2 cellular contexts compared by ENCODE assay signal in the genomic region with DNA sequence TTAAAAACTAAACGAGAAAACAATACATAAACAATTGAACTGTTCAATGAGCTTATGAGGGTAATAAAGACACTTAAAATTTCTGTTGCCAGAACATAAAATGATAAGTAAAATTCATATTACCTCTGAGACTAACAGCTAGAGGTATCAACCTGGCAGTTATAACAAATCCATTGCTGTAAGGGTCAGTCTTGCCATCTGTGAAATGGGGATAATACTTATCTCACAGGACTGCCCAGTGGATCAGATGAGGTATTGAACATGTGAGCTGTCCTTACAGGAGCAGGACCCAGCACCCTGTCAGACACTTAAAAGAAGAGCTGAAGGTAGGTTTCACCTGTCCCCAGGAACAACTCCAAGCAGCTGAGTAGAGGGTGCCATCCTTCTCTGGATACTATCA.
TF ChIP-seq lines count a peak whose summit lies in the region.

No MANE protein-coding gene starts in this region.

TF ChIP-seq in HepG2, 621 proteins besides CTCF, POLR2A, EP300 and RAD21:
- TF ChIP-seq, protein P1, sequence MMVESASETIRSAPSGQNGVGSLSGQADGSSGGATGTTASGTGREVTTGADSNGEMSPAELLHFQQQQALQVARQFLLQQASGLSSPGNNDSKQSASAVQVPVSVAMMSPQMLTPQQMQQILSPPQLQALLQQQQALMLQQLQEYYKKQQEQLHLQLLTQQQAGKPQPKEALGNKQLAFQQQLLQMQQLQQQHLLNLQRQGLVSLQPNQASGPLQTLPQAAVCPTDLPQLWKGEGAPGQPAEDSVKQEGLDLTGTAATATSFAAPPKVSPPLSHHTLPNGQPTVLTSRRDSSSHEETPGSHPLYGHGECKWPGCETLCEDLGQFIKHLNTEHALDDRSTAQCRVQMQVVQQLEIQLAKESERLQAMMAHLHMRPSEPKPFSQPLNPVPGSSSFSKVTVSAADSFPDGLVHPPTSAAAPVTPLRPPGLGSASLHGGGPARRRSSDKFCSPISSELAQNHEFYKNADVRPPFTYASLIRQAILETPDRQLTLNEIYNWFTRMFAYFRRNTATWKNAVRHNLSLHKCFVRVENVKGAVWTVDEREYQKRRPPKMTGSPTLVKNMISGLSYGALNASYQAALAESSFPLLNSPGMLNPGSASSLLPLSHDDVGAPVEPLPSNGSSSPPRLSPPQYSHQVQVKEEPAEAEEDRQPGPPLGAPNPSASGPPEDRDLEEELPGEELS (CRISPR knock-in tag; IDR thresholded peaks at IDR 0.05), result no peak
- peak; percentile 65 for TF ChIP-seq ZNF629 (CRISPR knock-in tag; conservative IDR thresholded peaks at IDR 0.05)

TF ChIP-seq in WTC11, 78 proteins besides CTCF, POLR2A, EP300 and RAD21:
- TF ChIP-seq, protein P2, sequence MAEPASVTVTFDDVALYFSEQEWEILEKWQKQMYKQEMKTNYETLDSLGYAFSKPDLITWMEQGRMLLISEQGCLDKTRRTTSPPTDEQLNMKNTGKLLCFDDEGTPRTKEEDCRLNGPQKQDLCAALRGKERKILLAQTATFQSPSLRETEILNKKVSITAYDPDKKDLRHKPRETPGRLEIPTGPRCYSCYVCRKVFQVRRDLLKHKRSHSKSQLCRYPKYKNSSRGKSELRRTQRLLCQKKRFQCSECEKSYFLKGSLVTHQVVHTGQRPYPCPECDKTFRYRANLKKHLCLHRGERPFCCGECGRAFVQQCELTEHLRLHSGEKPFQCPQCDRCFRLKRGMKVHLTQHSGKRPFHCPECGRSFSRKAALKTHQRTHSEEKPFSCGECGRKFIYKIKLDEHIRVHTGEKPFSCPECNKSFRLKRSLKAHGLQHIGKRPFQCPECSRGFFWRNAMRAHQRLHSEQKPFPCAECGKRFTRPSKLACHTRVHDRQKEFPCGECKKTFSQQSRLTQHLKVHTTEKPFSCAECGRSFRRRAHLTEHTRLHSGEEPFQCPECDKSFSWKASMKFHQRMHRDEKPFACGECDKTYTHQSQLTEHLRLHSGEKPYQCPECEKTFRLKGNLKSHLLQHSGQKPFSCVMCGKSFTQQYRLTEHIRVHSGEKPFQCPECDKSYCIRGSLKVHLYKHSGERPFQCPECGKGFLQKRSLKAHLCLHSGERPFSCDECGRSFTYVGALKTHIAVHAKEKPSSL (CRISPR knock-in tag; conservative IDR thresholded peaks at IDR 0.05), result no peak
- TF ChIP-seq EMX1 (CRISPR knock-in tag; IDR thresholded peaks at IDR 0.05), result no peak
- TF ChIP-seq, protein P3, sequence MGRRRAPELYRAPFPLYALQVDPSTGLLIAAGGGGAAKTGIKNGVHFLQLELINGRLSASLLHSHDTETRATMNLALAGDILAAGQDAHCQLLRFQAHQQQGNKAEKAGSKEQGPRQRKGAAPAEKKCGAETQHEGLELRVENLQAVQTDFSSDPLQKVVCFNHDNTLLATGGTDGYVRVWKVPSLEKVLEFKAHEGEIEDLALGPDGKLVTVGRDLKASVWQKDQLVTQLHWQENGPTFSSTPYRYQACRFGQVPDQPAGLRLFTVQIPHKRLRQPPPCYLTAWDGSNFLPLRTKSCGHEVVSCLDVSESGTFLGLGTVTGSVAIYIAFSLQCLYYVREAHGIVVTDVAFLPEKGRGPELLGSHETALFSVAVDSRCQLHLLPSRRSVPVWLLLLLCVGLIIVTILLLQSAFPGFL (CRISPR knock-in tag; IDR thresholded peaks at IDR 0.05; ENCODE audit: borderline replicate concordance), result no peak
- no peak for TF ChIP-seq OVOL2 (CRISPR knock-in tag; IDR thresholded peaks at IDR 0.05; ENCODE audit: borderline replicate concordance)
- TF ChIP-seq ZNF219 (CRISPR knock-in tag; IDR thresholded peaks at IDR 0.05; ENCODE audit: borderline replicate concordance), result no peak
- TF ChIP-seq, protein P4, sequence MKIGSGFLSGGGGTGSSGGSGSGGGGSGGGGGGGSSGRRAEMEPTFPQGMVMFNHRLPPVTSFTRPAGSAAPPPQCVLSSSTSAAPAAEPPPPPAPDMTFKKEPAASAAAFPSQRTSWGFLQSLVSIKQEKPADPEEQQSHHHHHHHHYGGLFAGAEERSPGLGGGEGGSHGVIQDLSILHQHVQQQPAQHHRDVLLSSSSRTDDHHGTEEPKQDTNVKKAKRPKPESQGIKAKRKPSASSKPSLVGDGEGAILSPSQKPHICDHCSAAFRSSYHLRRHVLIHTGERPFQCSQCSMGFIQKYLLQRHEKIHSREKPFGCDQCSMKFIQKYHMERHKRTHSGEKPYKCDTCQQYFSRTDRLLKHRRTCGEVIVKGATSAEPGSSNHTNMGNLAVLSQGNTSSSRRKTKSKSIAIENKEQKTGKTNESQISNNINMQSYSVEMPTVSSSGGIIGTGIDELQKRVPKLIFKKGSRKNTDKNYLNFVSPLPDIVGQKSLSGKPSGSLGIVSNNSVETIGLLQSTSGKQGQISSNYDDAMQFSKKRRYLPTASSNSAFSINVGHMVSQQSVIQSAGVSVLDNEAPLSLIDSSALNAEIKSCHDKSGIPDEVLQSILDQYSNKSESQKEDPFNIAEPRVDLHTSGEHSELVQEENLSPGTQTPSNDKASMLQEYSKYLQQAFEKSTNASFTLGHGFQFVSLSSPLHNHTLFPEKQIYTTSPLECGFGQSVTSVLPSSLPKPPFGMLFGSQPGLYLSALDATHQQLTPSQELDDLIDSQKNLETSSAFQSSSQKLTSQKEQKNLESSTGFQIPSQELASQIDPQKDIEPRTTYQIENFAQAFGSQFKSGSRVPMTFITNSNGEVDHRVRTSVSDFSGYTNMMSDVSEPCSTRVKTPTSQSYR (CRISPR knock-in tag; IDR thresholded peaks at IDR 0.05), result no peak
- no peak for TF ChIP-seq ZNF232 (CRISPR knock-in tag; IDR thresholded peaks at IDR 0.05)
- no peak for TF ChIP-seq ELF4 (CRISPR knock-in tag; IDR thresholded peaks at IDR 0.05; ENCODE audit: low read depth)
- TF ChIP-seq FOXJ3 (CRISPR knock-in tag; IDR thresholded peaks at IDR 0.05; ENCODE audit: borderline replicate concordance), result no peak
- TF ChIP-seq, protein P5, sequence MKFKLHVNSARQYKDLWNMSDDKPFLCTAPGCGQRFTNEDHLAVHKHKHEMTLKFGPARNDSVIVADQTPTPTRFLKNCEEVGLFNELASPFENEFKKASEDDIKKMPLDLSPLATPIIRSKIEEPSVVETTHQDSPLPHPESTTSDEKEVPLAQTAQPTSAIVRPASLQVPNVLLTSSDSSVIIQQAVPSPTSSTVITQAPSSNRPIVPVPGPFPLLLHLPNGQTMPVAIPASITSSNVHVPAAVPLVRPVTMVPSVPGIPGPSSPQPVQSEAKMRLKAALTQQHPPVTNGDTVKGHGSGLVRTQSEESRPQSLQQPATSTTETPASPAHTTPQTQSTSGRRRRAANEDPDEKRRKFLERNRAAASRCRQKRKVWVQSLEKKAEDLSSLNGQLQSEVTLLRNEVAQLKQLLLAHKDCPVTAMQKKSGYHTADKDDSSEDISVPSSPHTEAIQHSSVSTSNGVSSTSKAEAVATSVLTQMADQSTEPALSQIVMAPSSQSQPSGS (CRISPR knock-in tag; IDR thresholded peaks at IDR 0.05; ENCODE audit: borderline replicate concordance, low read depth), result no peak
